ENCODE assay signal across 8 cellular contexts in the genomic region with DNA sequence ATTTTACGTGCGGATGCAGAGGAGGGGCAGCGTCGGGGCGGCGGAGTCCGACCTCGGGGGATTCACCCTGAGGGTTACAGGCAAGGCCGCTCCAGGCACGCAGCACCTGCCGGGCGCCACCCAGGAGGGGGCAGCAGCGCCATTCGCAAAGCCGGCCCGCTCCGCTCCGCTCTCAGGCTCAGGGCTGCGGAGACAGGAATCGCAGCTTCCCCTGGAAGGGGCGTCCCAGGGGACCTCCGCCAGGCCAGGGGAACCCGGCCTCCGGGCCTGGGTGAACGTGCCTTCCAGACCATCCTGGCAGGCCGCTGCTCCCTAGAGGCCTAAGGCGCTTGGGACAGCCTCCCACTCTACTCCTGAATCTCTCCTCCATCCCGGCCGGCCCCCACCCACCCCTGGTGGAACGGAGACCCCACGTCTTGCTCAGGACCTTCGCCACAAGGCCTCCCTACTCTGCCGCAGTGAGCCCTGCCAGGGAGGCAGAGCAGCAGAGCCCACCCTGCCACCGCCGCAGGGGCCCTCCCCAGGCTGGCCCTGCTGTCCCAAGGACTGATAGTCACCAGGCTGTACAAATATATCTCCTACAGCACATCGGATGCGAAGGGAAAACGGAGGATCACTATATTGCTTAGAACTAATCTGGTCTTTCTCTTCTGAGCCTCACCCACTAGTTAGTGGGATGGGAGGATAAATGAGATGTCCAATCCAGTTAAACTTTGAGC.
DNase-seq lines count a peak whose midpoint lies in the region; ATAC-seq and TF ChIP-seq lines count a peak whose summit lies in the region.

No MANE protein-coding gene starts in this region.

- H3K9me2 ChIP-seq in PC-9 (ENCODE audit: insufficient read depth): no peaks in the 10 kb centered on the region

- intact Hi-C loops in PC-9 (cut with micrococcal nuclease; ENCODE audit: unreplicated experiment) (no loop called here), left ventricle myocardium inferior (cut with micrococcal nuclease) (loop anchor here (5.0 kb wide), 1 partner anchor 383 kb away; no protein-coding TSS in a partner anchor)

- CTCF ChIA-PET in PC-9 (lab: Charles Lee): no interaction called here

- H3K9ac ChIP-seq in rectal smooth muscle tissue (ENCODE audit: low read length): no peak overlapping the region

- H3K4me3 ChIP-seq in PC-9: no peak overlapping the region
- H3K4me3 ChIP-seq in left ventricle myocardium inferior: peak overlapping the region; percentile 51
- peak overlapping the region; percentile 43 for H3K4me3 ChIP-seq in rectal smooth muscle tissue (ENCODE audit: low read length)

- H3K4me1 ChIP-seq in PC-9 (replicated peaks; ENCODE audit: insufficient read depth) (peaks cover 8% of the 10 kb centered on the region; the same call in 1 of the 2 replicates), left ventricle myocardium inferior (peaks cover 18% of the 10 kb centered on the region), rectal smooth muscle tissue (ENCODE audit: control insufficient read depth, insufficient read depth, low read length) (peaks cover 6% of the 10 kb centered on the region)

- H3K9me3 ChIP-seq in PC-9 (ENCODE audit: insufficient read depth, low read depth) (no peaks in the 10 kb centered on the region), left ventricle myocardium inferior (replicated peaks) (peaks cover 6% of the 10 kb centered on the region)

- no peak overlapping the region for H3K27ac ChIP-seq in PC-9
- peak overlapping the region; percentile 3 for H3K27ac ChIP-seq in left ventricle myocardium inferior (replicated peaks)
- no peak overlapping the region for H3K27ac ChIP-seq in rectal smooth muscle tissue (ENCODE audit: low read depth, low read length)

- H3K79me2 ChIP-seq in PC-9 (ENCODE audit: low read depth): no peaks in the 10 kb centered on the region

- H4K20me1 ChIP-seq in PC-9 (ENCODE audit: insufficient read depth): no peaks in the 10 kb centered on the region

- TF ChIP-seq CTCF in PC-9 (conservative IDR thresholded peaks at IDR 0.05) (peak; percentile 37; the same call in 1 of the 2 replicates), left ventricle myocardium inferior (IDR thresholded peaks at IDR 0.05; ENCODE audit: borderline replicate concordance) (peak; percentile 82)

- DNase-seq in NCI-H2107 (lab: John Stamatoyannopoulos, UW): peak; percentile 0
- DNase-seq in NCI-H2107 treated with DMSO at 0.1 percent for 48 hours (lab: John Stamatoyannopoulos, UW; ENCODE audit: unreplicated experiment): no peak
- DNase-seq in PC-9: peak in 1 of 2 experiments; percentile 24
- peak; percentile 18 to 35 (median 24) for DNase-seq in activated naive CD4-positive, alpha-beta T cell (lab: John Stamatoyannopoulos, UW)
- peak; percentile 75 for DNase-seq in left ventricle myocardium inferior
- DNase-seq in NCI-H1105 treated with DMSO at 0.1 percent for 48 hours (lab: John Stamatoyannopoulos, UW): no peak

- peak; percentile 71 for ATAC-seq in HG03025 (IDR thresholded peaks at IDR 0.05; ENCODE audit: low FRiP score, unreplicated experiment)

- H3K27me3 ChIP-seq in PC-9 (ENCODE audit: insufficient read depth, low read depth): no peaks in the 10 kb centered on the region
- H3K27me3 ChIP-seq in left ventricle myocardium inferior (ENCODE audit: low read depth): peaks cover 23% of the 10 kb centered on the region
- H3K27me3 ChIP-seq in rectal smooth muscle tissue (ENCODE audit: control insufficient read depth, insufficient read depth, low read length): no peaks in the 10 kb centered on the region

- peaks cover 5% of the 10 kb centered on the region; the same call in 1 of the 2 replicates for H3F3A ChIP-seq in PC-9 (ENCODE audit: insufficient read depth, low read depth)

- no peak overlapping the region for H3K4me2 ChIP-seq in PC-9

- H2AFZ ChIP-seq in PC-9: no peak overlapping the region

- H3K36me3 ChIP-seq in PC-9 (ENCODE audit: low read depth): no peaks in the 10 kb centered on the region
- no peaks in the 10 kb centered on the region for H3K36me3 ChIP-seq in left ventricle myocardium inferior
- peaks cover 3% of the 10 kb centered on the region for H3K36me3 ChIP-seq in rectal smooth muscle tissue (ENCODE audit: control insufficient read depth, insufficient read depth, low read length)

- POLR2A ChIA-PET in PC-9 (lab: Charles Lee; ENCODE audit: unreplicated experiment): no interaction called here

- BruUV-seq in PC-9 (replicated peaks; lab: Mats Ljungman, UMichigan): no TSS peak

Comparison
In these comparisons a context has a peak if more than half of its experiments do, and no peak if none do; other contexts are left out.
1. DNase-seq: peak in NCI-H2107 (single experiment), activated naive CD4-positive, alpha-beta T cell (4 of 4) and left ventricle myocardium inferior (single experiment); none in NCI-H2107 treated with DMSO at 0.1 percent for 48 hours (single experiment) and NCI-H1105 treated with DMSO at 0.1 percent for 48 hours (single experiment).